Comparison of ENCODE assay signal across 8 cellular contexts in the genomic region with DNA sequence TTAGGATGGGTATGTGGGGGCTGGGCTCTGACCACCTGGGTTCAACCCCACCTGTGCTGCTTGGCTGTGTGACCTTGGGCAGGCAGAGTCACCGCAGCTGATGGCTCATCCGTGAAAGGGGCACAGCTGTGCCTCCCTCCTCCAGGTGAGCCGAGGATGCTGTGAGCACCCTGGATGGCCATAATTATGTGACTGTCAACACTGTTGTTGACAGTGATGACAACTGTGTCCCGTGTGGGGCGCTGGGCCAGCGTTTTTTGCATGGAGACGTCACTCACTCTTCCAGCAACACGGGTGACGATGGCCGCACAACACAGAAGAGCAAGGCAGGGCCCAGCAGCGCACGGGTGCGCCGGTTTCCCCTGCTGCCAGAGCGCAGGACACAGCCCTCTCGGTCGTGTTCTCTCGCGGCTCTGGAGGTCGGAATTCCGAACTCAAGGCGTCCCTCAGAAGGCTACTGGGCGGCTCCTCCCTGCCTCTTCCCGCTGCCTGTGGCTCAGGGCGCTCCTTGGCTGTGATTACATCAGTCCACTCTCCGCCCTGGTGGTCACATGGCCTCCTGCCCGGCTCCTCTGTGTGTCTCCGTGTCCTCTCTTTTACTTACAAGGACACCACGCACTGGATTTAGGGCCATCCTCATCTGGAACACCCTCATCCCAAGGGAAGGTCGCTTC. TPM values are rescaled to one million over a fixed set of nuclear protein-coding genes. Genes with fewer than 3 reads are reported as not detected.
DNase-seq lines count a peak whose midpoint lies in the region; ATAC-seq and TF ChIP-seq lines count a peak whose summit lies in the region.

No MANE protein-coding gene starts in this region.

- intact Hi-C loops in left cardiac atrium (cut with DNase I), result no loop called here

- peak; percentile 50 to 60 for ATAC-seq in left cardiac atrium
- ATAC-seq in HG02938 (IDR thresholded peaks at IDR 0.05; ENCODE audit: unreplicated experiment), result no peak

- TF ChIP-seq CTCF in GM20000 (IDR thresholded peaks at IDR 0.05; ENCODE audit: extremely low read depth, missing control alignments), result no peak

- DNase-seq in HPDE6-E6E7 (ENCODE audit: extremely low spot score) (peak; percentile 76), left cardiac atrium (peak; percentile 86), NCI-H1105 (lab: John Stamatoyannopoulos, UW) (no peak), GM20000 (ENCODE audit: low spot score) (no peak), cerebellar cortex (ENCODE audit: low spot score) (no peak)
- DNase-seq in activated T-cell treated with anti-CD3 and anti-CD28 coated beads, Interleukin-2, amount 50 U/mL, for 1 hour, result peak; percentile 46
- peak; percentile 42 for DNase-seq in stimulated activated CD4-positive, alpha-beta T cell treated with anti-CD3 and anti-CD28 coated beads, Interleukin-15, amount 100 ng/mL, for 24 hours

RNA-seq across cellular contexts. Expression of a gene that starts 1.3 kb away (rescaled TPM):
- total RNA-seq in left cardiac atrium, result 10 to 100 TPM; 11.7 to 30.9 TPM

RNA-seq across cellular contexts. Expression of a gene that starts 41.8 kb away (rescaled TPM):
- total RNA-seq in left cardiac atrium, result 10 to 100 TPM; 14.3 to 23.1 TPM

Comparison
In these comparisons a context has a peak if more than half of its experiments do, and no peak if none do; other contexts are left out.
1. DNase-seq: peak in HPDE6-E6E7 (single experiment), activated T-cell treated with anti-CD3 and anti-CD28 coated beads, Interleukin-2, amount 50 U/mL, for 1 hour (single experiment), left cardiac atrium (single experiment) and stimulated activated CD4-positive, alpha-beta T cell treated with anti-CD3 and anti-CD28 coated beads, Interleukin-15, amount 100 ng/mL, for 24 hours (single experiment); none in NCI-H1105 (single experiment), GM20000 (single experiment) and cerebellar cortex (single experiment).